ENCODE assay signal across 10 cellular contexts in genomic region chrX:41382699-41383645, GRCh38. TPM values are rescaled to one million over a fixed set of nuclear protein-coding genes. Genes with fewer than 3 reads are reported as not detected.
DNase-seq lines count a peak whose midpoint lies in the region; ATAC-seq, FAIRE-seq and TF ChIP-seq lines count a peak whose summit lies in the region.
"Had no signal": no experiment of that assay in that cellular context is flagged by ENCODE, and none has a peak within 500 bp of the region (broad histone marks: within the 10 kb centered on the region; RNA-seq: fewer than 3 reads in every experiment).

No MANE protein-coding gene starts in this region.

- intact Hi-C loops in lower leg skin (cut with DNase I; ENCODE audit: low total_unique reads) = no loop called here

- no peaks in the 10 kb centered on the region for H4K20me1 ChIP-seq in DND-41 (ENCODE audit: insufficient read depth, low read length)
- H4K20me1 ChIP-seq in astrocyte (ENCODE audit: insufficient read depth, low read length) = no peaks in the 10 kb centered on the region
- H4K20me1 ChIP-seq in neural progenitor cell (ENCODE audit: low read depth) = no peaks in the 10 kb centered on the region

- H3K27ac Mint-ChIP-seq in astrocyte (ENCODE audit: unreplicated experiment) (peak overlapping the region; percentile 72), neural progenitor cell (peak overlapping the region; percentile 42)

- H3K4me3 Mint-ChIP-seq in astrocyte (ENCODE audit: unreplicated experiment) (no peak overlapping the region), neural progenitor cell (no peak overlapping the region)

- ATAC-seq in DND-41 (ENCODE audit: insufficient read depth, low read depth) (peak; percentile 93), HG02678 (IDR thresholded peaks at IDR 0.05; ENCODE audit: unreplicated experiment) (no peak), GM21723 (IDR thresholded peaks at IDR 0.05; ENCODE audit: unreplicated experiment) (no peak)

- H3K27ac ChIP-seq in DND-41 (ENCODE audit: low read length) (peak overlapping the region; percentile 98), astrocyte (ENCODE audit: low read depth, low read length) (peak overlapping the region; percentile 19), neural progenitor cell (no peak overlapping the region)
- H3K27ac ChIP-seq: VCaP had no signal

- peaks cover 6% of the 10 kb centered on the region for H3F3A ChIP-seq in neural progenitor cell (ENCODE audit: low read depth)

- H3K9me3 ChIP-seq in DND-41 (ENCODE audit: insufficient read depth, low read length, severe bottlenecking) (no peaks in the 10 kb centered on the region), astrocyte (ENCODE audit: insufficient read depth, low read depth, low read length) (no peaks in the 10 kb centered on the region), neural progenitor cell (ENCODE audit: low read depth) (no peaks in the 10 kb centered on the region), MG63 (no peaks in the 10 kb centered on the region)

- H3K4me2 ChIP-seq in DND-41 (ENCODE audit: insufficient read depth, low read length) (peak overlapping the region; percentile 73), astrocyte (ENCODE audit: low read length) (peak overlapping the region; percentile 46), neural progenitor cell (no peak overlapping the region)

- TF ChIP-seq POLR2A in lower leg skin (IDR thresholded peaks at IDR 0.05) = no peak

- TF ChIP-seq CTCF in DND-41 (IDR thresholded peaks at IDR 0.05; ENCODE audit: borderline replicate concordance, extremely low read depth, low read length, poor library complexity, severe bottlenecking) = no peak
- TF ChIP-seq CTCF in astrocyte (IDR thresholded peaks at IDR 0.05; ENCODE audit: insufficient read depth, low read depth, low read length) = no peak
- no peak for TF ChIP-seq CTCF in neural progenitor cell (IDR thresholded peaks at IDR 0.05)
- no peak for TF ChIP-seq CTCF in lower leg skin (IDR thresholded peaks at IDR 0.05)

- H3K36me3 ChIP-seq in DND-41 (ENCODE audit: insufficient read depth, low read length) (no peaks in the 10 kb centered on the region), astrocyte (ENCODE audit: insufficient read depth, low read length) (no peaks in the 10 kb centered on the region), neural progenitor cell (no peaks in the 10 kb centered on the region), MG63 (no peaks in the 10 kb centered on the region)

- H3K4me1 Mint-ChIP-seq in astrocyte (ENCODE audit: low read depth, unreplicated experiment) = peaks cover 5% of the 10 kb centered on the region
- H3K4me1 Mint-ChIP-seq in neural progenitor cell = peaks cover 5% of the 10 kb centered on the region

- H3K36me3 Mint-ChIP-seq in astrocyte (ENCODE audit: low read depth, unreplicated experiment) (no peaks in the 10 kb centered on the region), neural progenitor cell (no peaks in the 10 kb centered on the region)

- no peaks in the 10 kb centered on the region for H3K27me3 Mint-ChIP-seq in astrocyte (ENCODE audit: low read depth, unreplicated experiment)
- peaks cover 5% of the 10 kb centered on the region for H3K27me3 Mint-ChIP-seq in neural progenitor cell (ENCODE audit: insufficient read depth, low read depth)

- no peaks in the 10 kb centered on the region for H3K79me2 ChIP-seq in DND-41 (ENCODE audit: insufficient read depth, low read length)
- H3K79me2 ChIP-seq in astrocyte (ENCODE audit: insufficient read depth, low read length) = no peaks in the 10 kb centered on the region
- no peaks in the 10 kb centered on the region for H3K79me2 ChIP-seq in neural progenitor cell (ENCODE audit: low read depth)

- WGBS in lower leg skin, 2 donors = 65 to 68% methylated on average over 10 of the region's 10 CpGs

- H2AFZ ChIP-seq in DND-41 (ENCODE audit: low read depth, low read length) (peak overlapping the region; percentile 79), astrocyte (ENCODE audit: low read depth, low read length) (peak overlapping the region; percentile 47), neural progenitor cell (replicated peaks) (no peak overlapping the region)

- H3K9me3 Mint-ChIP-seq in astrocyte (ENCODE audit: unreplicated experiment) (no peaks in the 10 kb centered on the region), neural progenitor cell (peaks cover 25% of the 10 kb centered on the region)

- no peaks in the 10 kb centered on the region for H3K27me3 ChIP-seq in DND-41 (ENCODE audit: insufficient read depth, low read length, poor library complexity)
- no peaks in the 10 kb centered on the region for H3K27me3 ChIP-seq in astrocyte (ENCODE audit: insufficient read depth, low read length)
- H3K27me3 ChIP-seq in neural progenitor cell = no peaks in the 10 kb centered on the region
- no peaks in the 10 kb centered on the region for H3K27me3 ChIP-seq in MG63

- H3K4me3 ChIP-seq in DND-41 (ENCODE audit: low read depth in 1 of 2, low read length in 2 of 2) (peak overlapping the region in 1 of 2 experiments; percentile 53; a peak in 2 of 4 replicates), astrocyte (ENCODE audit: insufficient read depth, low read depth, low read length) (no peak overlapping the region), neural progenitor cell (no peak overlapping the region), MG63 (no peak overlapping the region), lower leg skin (ENCODE audit: low read depth, poor library complexity, severe bottlenecking) (no peak overlapping the region)

- peaks cover 26% of the 10 kb centered on the region for H3K4me1 ChIP-seq in DND-41 (ENCODE audit: insufficient read depth, low read length)
- H3K4me1 ChIP-seq in astrocyte (ENCODE audit: insufficient read depth, low read length) = peaks cover 13% of the 10 kb centered on the region
- no peaks in the 10 kb centered on the region for H3K4me1 ChIP-seq in neural progenitor cell

- H3K9ac ChIP-seq in DND-41 (ENCODE audit: low read depth, low read length) = peak overlapping the region; percentile 55
- no peak overlapping the region for H3K9ac ChIP-seq in astrocyte (ENCODE audit: low read length)
- H3K9ac ChIP-seq in neural progenitor cell = no peak overlapping the region

- FAIRE-seq in astrocyte (lab: Jason Lieb, UNC) = peak; percentile 34
- FAIRE-seq: urothelium cell line had no signal

- DNase-seq in DND-41 (peak; percentile 75), NCI-H2171 (lab: John Stamatoyannopoulos, UW) (peak; percentile 8), astrocyte (ENCODE audit: low read depth) (peak; percentile 22), neural progenitor cell (ENCODE audit: low spot score) (no peak), MG63 (no peak), lower leg skin (ENCODE audit: low spot score in 2 of 2) (no peak)

RNA-seq across cellular contexts. Expression of gene DDX3X, which starts 49.0 kb away (rescaled TPM):
- 204 and 242 TPM in 2 replicates for total RNA-seq in astrocyte
- total RNA-seq in neural progenitor cell (ENCODE audit: low replicate concordance) = 216 and 264 TPM in 2 replicates
- 94.9 and 143 TPM in 2 replicates for total RNA-seq in MG63 (2014; rRNA removed; shearing (Covaris generic); ENCODE audit: low replicate concordance)
- 100 to 1,000 TPM; 170 to 252 (median 224) TPM for total RNA-seq in lower leg skin

Comparison
In these comparisons a context has a peak if more than half of its experiments do, and no peak if none do; other contexts are left out.
1. DNase-seq: peak in DND-41 (single experiment), NCI-H2171 (single experiment) and astrocyte (single experiment); none in neural progenitor cell (single experiment), MG63 (single experiment) and lower leg skin (0 of 2).